In genomic region chr3:73621388-73621787, GRCh38 we compare ENCODE assay signal across 10 cellular contexts. TPM values are rescaled to one million over a fixed set of nuclear protein-coding genes. Genes with fewer than 3 reads are reported as not detected.
DNase-seq lines count a peak whose midpoint lies in the region; TF ChIP-seq lines count a peak whose summit lies in the region.
"Had no signal": no experiment of that assay in that cellular context is flagged by ENCODE, and none has a peak within 500 bp of the region (broad histone marks: within the 10 kb centered on the region; RNA-seq: fewer than 3 reads in every experiment).

No MANE protein-coding gene starts in this region.

- TF ChIP-seq POLR2A in esophagus squamous epithelium (IDR thresholded peaks at IDR 0.05) = no peak
- no peak for TF ChIP-seq POLR2A in transverse colon (IDR thresholded peaks at IDR 0.05)

- TF ChIP-seq EP300 in transverse colon (IDR thresholded peaks at IDR 0.05; ENCODE audit: low read depth) = peak; percentile 38

- H3K27me3 Mint-ChIP-seq in activated naive CD4-positive, alpha-beta T cell treated with anti-CD3 and anti-CD28 coated beads, Interleukin-2, amount 10 ng/mL, durations not matched to agents 7 days and 5 days = peaks cover 38% of the 10 kb centered on the region

- no peaks in the 10 kb centered on the region for H3K36me3 ChIP-seq in esophagus squamous epithelium
- H3K36me3 ChIP-seq in muscle layer of colon (ENCODE audit: insufficient read depth, low read length) = no peaks in the 10 kb centered on the region
- H3K36me3 ChIP-seq in transverse colon = no peaks in the 10 kb centered on the region

- H3K36me3 Mint-ChIP-seq in activated naive CD4-positive, alpha-beta T cell treated with anti-CD3 and anti-CD28 coated beads, Interleukin-2, amount 10 ng/mL, durations not matched to agents 7 days and 5 days = no peaks in the 10 kb centered on the region

- H3K4me3 Mint-ChIP-seq in activated naive CD4-positive, alpha-beta T cell treated with anti-CD3 and anti-CD28 coated beads, Interleukin-2, amount 10 ng/mL, durations not matched to agents 7 days and 5 days = no peak overlapping the region

- peak overlapping the region; percentile 76 to 91 (median 78) for H3K27ac ChIP-seq in esophagus squamous epithelium
- H3K27ac ChIP-seq in muscle layer of colon (ENCODE audit: low read depth, low read length) = peak overlapping the region; percentile 95
- peak overlapping the region; percentile 86 to 93 (median 90) for H3K27ac ChIP-seq in transverse colon

- H3K27me3 ChIP-seq in esophagus squamous epithelium = peaks cover 0 to 21% (median 0%) of the 10 kb centered on the region in 4 donors
- H3K27me3 ChIP-seq in muscle layer of colon (ENCODE audit: control insufficient read depth in 1 of 2, insufficient read depth in 2 of 2, low read length in 2 of 2) = no peaks in the 10 kb centered on the region
- H3K27me3 ChIP-seq in transverse colon = no peaks in the 10 kb centered on the region

- peak; percentile 3 for DNase-seq in NCI-H1105 treated with DMSO at 0.1 percent for 48 hours (lab: John Stamatoyannopoulos, UW)
- no peak for DNase-seq in NCI-H1105 (lab: John Stamatoyannopoulos, UW)
- no peak for DNase-seq in esophagus squamous epithelium (lab: John Stamatoyannopoulos, UW)
- DNase-seq in transverse colon = no peak
- no peak for DNase-seq in HuH-7 (ENCODE audit: low spot score)
- no peak for DNase-seq in GDM1 (lab: John Stamatoyannopoulos, UW)
- DNase-seq in activated naive CD4-positive, alpha-beta T cell treated with anti-CD3 and anti-CD28 coated beads, Interleukin-2, amount 10 ng/mL, durations not matched to agents 7 days and 5 days = no peak

- in situ Hi-C loops in transverse colon (cut with MboI; ENCODE audit: low pct_ligation_motif_present in 1 of 4, low pct_unique_long_range_greater_than_20kb in 1 of 4, low sequenced_read_pairs in 3 of 4) = loop anchor here in 1 of 4 donors (25.0 kb wide), 1 partner anchor 109 kb away; no protein-coding TSS in a partner anchor

- H3K4me3 ChIP-seq in esophagus squamous epithelium (peak overlapping the region; percentile 52 to 73 (median 66)), muscle layer of colon (ENCODE audit: low read depth in 1 of 2, low read length in 2 of 2) (peak overlapping the region; percentile 18 to 96), transverse colon (peak overlapping the region in 3 of 4 donors; percentile 72 to 76 (median 74))

- WGBS in esophagus squamous epithelium, 2 donors = 18 to 48% methylated on average over 4 of the region's 4 CpGs
- 20 to 22% methylated on average over 2 to 4 of the region's 4 CpGs for WGBS in transverse colon (ENCODE audit: low coverage in 1 of 2), 2 donors

- intact Hi-C loops in esophagus squamous epithelium (cut with DNase I) (loop anchor here (10.0 kb wide), 3 partner anchors 93 to 203 kb away; no protein-coding TSS in a partner anchor), transverse colon (cut with DNase I; ENCODE audit: low total_unique reads) (loop anchor here (5.0 to 10.0 kb wide), 3 partner anchors 104 to 223 kb away; no protein-coding TSS in a partner anchor)

- H3K9me3 Mint-ChIP-seq in activated naive CD4-positive, alpha-beta T cell treated with anti-CD3 and anti-CD28 coated beads, Interleukin-2, amount 10 ng/mL, durations not matched to agents 7 days and 5 days = no peaks in the 10 kb centered on the region

- H3K9ac ChIP-seq in muscle layer of colon (ENCODE audit: low read length) = peak overlapping the region; percentile 91

- H3K9me3 ChIP-seq in esophagus squamous epithelium (no peaks in the 10 kb centered on the region), muscle layer of colon (ENCODE audit: low read length) (no peaks in the 10 kb centered on the region), transverse colon (no peaks in the 10 kb centered on the region)

- H3K4me1 ChIP-seq in esophagus squamous epithelium (peaks cover 0 to 80% (median 2%) of the 10 kb centered on the region in 3 donors), muscle layer of colon (ENCODE audit: insufficient read depth, low read length) (peaks cover 43% of the 10 kb centered on the region), transverse colon (peaks cover 0 to 28% (median 21%) of the 10 kb centered on the region in 4 donors)

- TF ChIP-seq CTCF in esophagus squamous epithelium (IDR thresholded peaks at IDR 0.05) (no peak), transverse colon (IDR thresholded peaks at IDR 0.05) (no peak)

- CTCF ChIA-PET in activated naive CD4-positive, alpha-beta T cell treated with anti-CD3 and anti-CD28 coated beads, Interleukin-2, amount 10 ng/mL, durations not matched to agents 7 days and 5 days (lab: Charles Lee) = no interaction called here

- no peak overlapping the region for H3K27ac Mint-ChIP-seq in activated naive CD4-positive, alpha-beta T cell treated with anti-CD3 and anti-CD28 coated beads, Interleukin-2, amount 10 ng/mL, durations not matched to agents 7 days and 5 days

- H3K4me1 Mint-ChIP-seq in activated naive CD4-positive, alpha-beta T cell treated with anti-CD3 and anti-CD28 coated beads, Interleukin-2, amount 10 ng/mL, durations not matched to agents 7 days and 5 days = no peaks in the 10 kb centered on the region

RNA-seq across cellular contexts. Expression of gene PDZRN3, which starts 3.4 kb away (rescaled TPM):
- total RNA-seq in esophagus squamous epithelium (10 to 100 TPM; 22.1 to 54.9 (median 38.9) TPM), transverse colon (100 to 1,000 TPM in 2 of 4 donors, 10 to 100 TPM in 2; 31.9 to 191 (median 75.3) TPM)
- total RNA-seq: A172; T-helper 2 cell treated with Interferon-gamma antibody and Interleukin-4, amounts not matched to agents 100 ng/mL and 5 ng/mL, for 36 hours had no signal
